In genomic region chr1:66286307-66286706, GRCh38 we compare ENCODE assay signal across 13 cellular contexts.
"Had no signal": no experiment of that assay in that cellular context is flagged by ENCODE, and none has a peak within 500 bp of the region (broad histone marks: within the 10 kb centered on the region; RNA-seq: fewer than 3 reads in every experiment).

No MANE protein-coding gene starts in this region.

- H3K27ac Mint-ChIP-seq: stimulated activated naive B cell treated with anti-CD40 and anti-IgM and Interleukin-4, amounts not matched to agents 10 μg/mL and 1 μg/mL and 100 μg/mL, for 72 hours had no signal

- H3K27me3 Mint-ChIP-seq: activated CD4-positive, alpha-beta T cell treated with anti-CD3 and anti-CD28 coated beads, Interleukin-2, amount 10 ng/mL, durations not matched to agents 7 days and 5 days; naive thymus-derived CD8-positive, alpha-beta T cell; stimulated activated naive B cell treated with anti-CD40 and anti-IgM and Interleukin-4, amounts not matched to agents 10 μg/mL and 1 μg/mL and 100 μg/mL, for 72 hours had no signal

- H3K36me3 ChIP-seq: adrenal gland, esophagus muscularis mucosa, left lung had no signal

- ATAC-seq: left lung; naive thymus-derived CD8-positive, alpha-beta T cell; stimulated activated naive B cell treated with anti-CD40 and anti-IgM and Interleukin-4, amounts not matched to agents 10 μg/mL and 1 μg/mL and 100 μg/mL, for 72 hours had no signal

- H3K27me3 ChIP-seq: esophagus muscularis mucosa, left lung had no signal

- H3K27ac ChIP-seq: adrenal gland, esophagus muscularis mucosa, left lung had no signal

- DNase-seq: activated CD4-positive, alpha-beta T cell treated with anti-CD3 and anti-CD28 coated beads, Interleukin-2, amount 10 ng/mL, durations not matched to agents 7 days and 5 days; activated CD4-positive, CD25-positive, alpha-beta regulatory T cell; activated naive CD4-positive, alpha-beta T cell treated with Interleukin-2 at 50 U/mL for 16 hours; adrenal gland; hippocampal formation; kidney; left lung; naive thymus-derived CD8-positive, alpha-beta T cell; stimulated activated naive B cell treated with anti-CD40 and anti-IgM and Interleukin-4, amounts not matched to agents 10 μg/mL and 1 μg/mL and 100 μg/mL, for 72 hours; substantia nigra; trophoblast cell had no signal

- H3K9me3 ChIP-seq: adrenal gland, esophagus muscularis mucosa, left lung had no signal

- H3K4me3 Mint-ChIP-seq: activated CD4-positive, alpha-beta T cell treated with anti-CD3 and anti-CD28 coated beads, Interleukin-2, amount 10 ng/mL, durations not matched to agents 7 days and 5 days; activated T-helper 1 cell treated with anti-CD3 and anti-CD28 coated beads, Interleukin-12 subunit alpha, Interleukin-12 subunit beta, Interleukin-2, Interleukin-4 antibody, amounts not matched to agents 30 ng/mL and 10 ng/mL and 1 ng/mL, durations not matched to agents 14 hours and 24 hours and 36 hours; stimulated activated naive B cell treated with anti-CD40 and anti-IgM and Interleukin-4, amounts not matched to agents 10 μg/mL and 1 μg/mL and 100 μg/mL, for 72 hours had no signal

- H3K4me3 ChIP-seq: adrenal gland, esophagus muscularis mucosa, left lung had no signal

- H3K36me3 Mint-ChIP-seq: naive thymus-derived CD8-positive, alpha-beta T cell; stimulated activated naive B cell treated with anti-CD40 and anti-IgM and Interleukin-4, amounts not matched to agents 10 μg/mL and 1 μg/mL and 100 μg/mL, for 72 hours had no signal

- H3K9me3 Mint-ChIP-seq: activated T-helper 1 cell treated with anti-CD3 and anti-CD28 coated beads, Interleukin-12 subunit alpha, Interleukin-12 subunit beta, Interleukin-2, Interleukin-4 antibody, amounts not matched to agents 30 ng/mL and 10 ng/mL and 1 ng/mL, durations not matched to agents 14 hours and 24 hours and 36 hours had no signal
